In the genomic region with DNA sequence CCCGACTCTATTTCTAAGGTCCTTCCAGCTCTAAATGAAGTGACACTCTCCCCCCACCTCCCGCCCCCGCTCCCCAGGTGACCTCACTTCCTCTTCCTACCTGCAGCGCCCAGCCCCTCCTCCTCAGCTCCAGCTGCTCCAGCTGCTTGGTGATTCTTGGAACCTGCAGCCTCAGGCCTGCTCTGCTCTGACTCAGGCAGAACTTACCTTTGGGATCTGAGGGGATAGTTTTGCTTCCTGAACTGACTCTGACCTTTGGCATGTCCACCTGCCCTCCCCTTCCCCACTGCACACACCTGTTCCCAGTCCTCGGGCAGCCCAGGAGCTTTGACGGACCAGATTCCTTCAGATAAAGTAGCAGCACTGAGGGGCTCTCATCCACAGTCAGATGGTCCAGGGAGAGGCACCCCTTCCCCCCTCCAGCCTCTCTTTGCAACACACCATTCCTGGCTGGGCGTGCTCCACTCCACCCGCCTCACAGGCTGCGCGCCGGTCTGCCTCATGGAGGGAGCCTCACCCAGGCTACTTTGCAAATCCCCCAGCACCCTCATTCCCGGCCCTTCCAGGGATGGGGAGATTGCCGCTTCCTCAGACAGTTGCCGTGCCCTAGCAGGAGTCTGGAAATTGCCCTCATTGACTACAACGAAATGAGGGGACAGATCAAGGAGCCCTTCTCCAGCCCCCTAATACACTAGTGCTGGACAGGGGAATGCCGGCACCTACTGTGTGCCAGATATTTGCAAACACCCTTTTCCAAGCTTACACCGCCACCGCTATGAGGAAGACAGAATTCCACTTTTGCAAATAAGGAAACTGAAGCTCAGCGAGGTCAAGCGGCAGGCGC, we compare ENCODE assay signal across 9 cellular contexts. TPM values are rescaled to one million over a fixed set of nuclear protein-coding genes. Genes with fewer than 3 reads are reported as not detected.
DNase-seq lines count a peak whose midpoint lies in the region; ATAC-seq and TF ChIP-seq lines count a peak whose summit lies in the region.
"Had no signal": no experiment of that assay in that cellular context is flagged by ENCODE, and none has a peak within 500 bp of the region (broad histone marks: within the 10 kb centered on the region; RNA-seq: fewer than 3 reads in every experiment).

No MANE protein-coding gene starts in this region.

- peak overlapping the region; percentile 44; the same call in 1 of the 2 replicates for H2AK5ac ChIP-seq in IMR-90 (ENCODE audit: low read depth, low read length)

- peaks cover under 1% of the 10 kb centered on the region; the same call in 1 of the 2 replicates for H3K36me3 ChIP-seq in IMR-90 (ENCODE audit: control insufficient read depth, insufficient read depth, low read length)
- H3K36me3 ChIP-seq in duodenal mucosa (ENCODE audit: control insufficient read depth in 1 of 2, insufficient read depth in 2 of 2, low read length in 2 of 2): peaks cover under 1 to 6% of the 10 kb centered on the region in 2 donors
- peaks cover 3% of the 10 kb centered on the region for H3K36me3 ChIP-seq in mucosa of descending colon (ENCODE audit: low read depth)

- no peak overlapping the region for H3K14ac ChIP-seq in IMR-90 (replicated peaks; ENCODE audit: low read depth, low read length)

- no peaks in the 10 kb centered on the region for H3K9me1 ChIP-seq in IMR-90 (ENCODE audit: insufficient read depth, low read length)

- peak overlapping the region; percentile 97 for H3K4me3 ChIP-seq in IMR-90 (ENCODE audit: insufficient read depth, low read depth, low read length)
- peak overlapping the region; percentile 86 to 93 for H3K4me3 ChIP-seq in duodenal mucosa (ENCODE audit: low read depth in 1 of 2, low read length in 2 of 2)
- H3K4me3 ChIP-seq in mucosa of descending colon: peak overlapping the region; percentile 93

- H3K27ac ChIP-seq in IMR-90 (ENCODE audit: insufficient read depth, low read length) (peak overlapping the region; percentile 6; the same call in 1 of the 2 replicates), VCaP (peak overlapping the region; percentile 97), duodenal mucosa (ENCODE audit: low read depth, low read length) (peak overlapping the region; percentile 87), temporal lobe (ENCODE audit: low read depth, low read length) (peak overlapping the region; percentile 63)

- no peak for TF ChIP-seq POLR2A in IMR-90 (IDR thresholded peaks at IDR 0.05; ENCODE audit: low read depth, low read length)

- peak; percentile 84 for DNase-seq in Calu3
- DNase-seq in IMR-90: no peak
- peak; percentile 88 to 91 (median 89) for DNase-seq in mucosa of descending colon
- no peak for DNase-seq in HEK293T (ENCODE audit: extremely low spot score)

- intact Hi-C loops in Calu3 (cut with micrococcal nuclease; ENCODE audit: unreplicated experiment) (loop anchor here (1.0 to 10.0 kb wide), 2 partner anchors 46 to 97 kb away; no protein-coding TSS in a partner anchor), IMR-90 (cut with micrococcal nuclease) (loop anchor here (5.0 kb wide), 1 partner anchor 429 kb away; no protein-coding TSS in a partner anchor), mucosa of descending colon (cut with DNase I, micrococcal nuclease) (loop anchor here in 1 of 2 donors (5.0 kb wide), 1 partner anchor 174 kb away; no protein-coding TSS in a partner anchor)

- H3K9me3 Mint-ChIP-seq in Calu3 (ENCODE audit: low read depth, unreplicated experiment): no peaks in the 10 kb centered on the region

- 0 out of 2 replicates have a peak overlapping the region, but pooled peaks have one; percentile 10 for H3K23ac ChIP-seq in IMR-90 (ENCODE audit: low read depth, low read length)

- peaks cover 57% of the 10 kb centered on the region for H3K36me3 Mint-ChIP-seq in Calu3 (ENCODE audit: insufficient read depth, unreplicated experiment)

- H3K56ac ChIP-seq in IMR-90 (ENCODE audit: extremely low read depth, insufficient read depth, low read length): peak overlapping the region; percentile 5; the same call in 1 of the 2 replicates

- peak overlapping the region in 1 of 2 experiments; percentile 50; a peak in 2 of 4 replicates for H4K8ac ChIP-seq in IMR-90 (ENCODE audit: low read depth in 2 of 2, low read length in 2 of 2)

- H2BK5ac ChIP-seq in IMR-90 (ENCODE audit: low read depth, low read length, poor library complexity, severe bottlenecking): no peak overlapping the region

- H3K4ac ChIP-seq in IMR-90 (ENCODE audit: low read depth, low read length): 0 out of 2 replicates have a peak overlapping the region, but pooled peaks have one; percentile 1

- in situ Hi-C loops in IMR-90 (cut with MboI; ENCODE audit: low sequenced_read_pairs): loop anchor here (5.0 kb wide), 1 partner anchor 174 kb away; no protein-coding TSS in a partner anchor

- no peak overlapping the region for H2BK20ac ChIP-seq in IMR-90 (ENCODE audit: low read depth, low read length)

- peaks cover 52% of the 10 kb centered on the region for H3K4me1 Mint-ChIP-seq in Calu3 (ENCODE audit: low read depth, unreplicated experiment)

- no peak overlapping the region for H4K91ac ChIP-seq in IMR-90 (ENCODE audit: insufficient read depth, low read depth, low read length)

- H3K79me1 ChIP-seq in IMR-90 (ENCODE audit: low read depth in 1 of 2, low read length in 2 of 2): peaks cover 6 to 41% of the 10 kb centered on the region in 2 experiments; a peak in 3 of 4 replicates

- no peak for TF ChIP-seq CTCF in Calu3 (IDR thresholded peaks at IDR 0.05; ENCODE audit: unreplicated experiment)
- no peak for TF ChIP-seq CTCF in IMR-90 (conservative IDR thresholded peaks at IDR 0.05; ENCODE audit: low read depth, low read length)
- no peak for TF ChIP-seq CTCF in VCaP (conservative IDR thresholded peaks at IDR 0.05)
- TF ChIP-seq CTCF in mucosa of descending colon (IDR thresholded peaks at IDR 0.05): no peak

- POLR2A ChIA-PET in IMR-90 (lab: Charles Lee; ENCODE audit: unreplicated experiment): interaction anchor here (0.6 to 1.2 kb wide), 3 partner anchors 164 to 223 kb away, joined by 3 to 5 read pairs (median 3); no protein-coding TSS in a partner anchor
- POLR2A ChIA-PET in HEK293T (lab: Yijun Ruan, JAX): interaction anchor here (0.6 to 1.8 kb wide), 38 partner anchors 9 to 244 kb away, joined by 3 to 38 read pairs (median 5); partner anchors contain the start of genes PPCDC, RPP25 and SCAMP5

- H3K18ac ChIP-seq in IMR-90 (ENCODE audit: low read depth, low read length): 0 out of 2 replicates have a peak overlapping the region, but pooled peaks have one; percentile 5

- 12% methylated on average over 10 of the region's 21 CpGs; no CpG with 5 or more reads in 1 of the 2 experiments for WGBS in IMR-90 (ENCODE audit: extremely low coverage in 2 of 2, insufficient read length in 1 of 2), 2 experiments

- H3K4me1 ChIP-seq in IMR-90 (ENCODE audit: control insufficient read depth, insufficient read depth, low read length): peaks cover 8% of the 10 kb centered on the region; the same call in 1 of the 2 replicates
- peaks cover 62 to 71% of the 10 kb centered on the region in 2 donors for H3K4me1 ChIP-seq in duodenal mucosa (ENCODE audit: control insufficient read depth in 1 of 2, insufficient read depth in 2 of 2, low read length in 2 of 2)
- H3K4me1 ChIP-seq in mucosa of descending colon (ENCODE audit: low read depth): peaks cover 41% of the 10 kb centered on the region

- H2AK9ac ChIP-seq in IMR-90 (replicated peaks; ENCODE audit: low read depth, low read length, poor library complexity): peak overlapping the region; percentile 20

- H2BK120ac ChIP-seq in IMR-90 (ENCODE audit: low read depth, low read length): no peak overlapping the region

- H3K9me3 ChIP-seq in IMR-90 (ENCODE audit: control insufficient read depth, insufficient read depth, low read length): no peaks in the 10 kb centered on the region
- H3K9me3 ChIP-seq in duodenal mucosa (ENCODE audit: control insufficient read depth in 1 of 2, low read length in 2 of 2): no peaks in the 10 kb centered on the region
- H3K9me3 ChIP-seq in mucosa of descending colon: no peaks in the 10 kb centered on the region

- H3K4me2 ChIP-seq in IMR-90 (ENCODE audit: low read depth, low read length): peak overlapping the region; percentile 84

- H4K5ac ChIP-seq in IMR-90 (ENCODE audit: low read depth, low read length): no peak overlapping the region

- 0 out of 3 replicates have a peak overlapping the region, but pooled peaks have one; percentile 5 for H2BK15ac ChIP-seq in IMR-90 (ENCODE audit: low read depth, low read length)

- H3K27me3 Mint-ChIP-seq in Calu3 (ENCODE audit: unreplicated experiment): no peaks in the 10 kb centered on the region

- dilution Hi-C loops in IMR-90 (cut with HindIII; ENCODE audit: low sequenced_read_pairs, unreplicated experiment): no loop called here

- H3K4me3 Mint-ChIP-seq in Calu3 (ENCODE audit: low read depth, unreplicated experiment): peak overlapping the region; percentile 94

- H3K27ac Mint-ChIP-seq in Calu3 (ENCODE audit: unreplicated experiment): peak overlapping the region; percentile 79

- CTCF ChIA-PET in Calu3 (lab: Charles Lee) (interaction anchor here (0.5 to 4.0 kb wide), 21 partner anchors 14 to 353 kb away, joined by 3 to 76 read pairs (median 5); partner anchors contain the start of gene PPCDC), IMR-90 (lab: Yijun Ruan, JAX) (interaction anchor here (0.6 to 2.2 kb wide), 8 partner anchors 8 to 206 kb away, joined by 3 to 12 read pairs (median 4); partner anchors contain the start of gene SCAMP5), HEK293T (lab: Yijun Ruan, JAX) (interaction anchor here (0.7 to 1.2 kb wide), 8 partner anchors 9 to 171 kb away, joined by 3 to 9 read pairs (median 4); no protein-coding TSS in a partner anchor)

- peak overlapping the region; percentile 84 for H2AFZ ChIP-seq in IMR-90 (replicated peaks; ENCODE audit: low read length, poor library complexity)

- peaks cover 22% of the 10 kb centered on the region for H3K27me3 ChIP-seq in IMR-90 (ENCODE audit: control insufficient read depth, insufficient read depth, low read length)
- H3K27me3 ChIP-seq in duodenal mucosa (ENCODE audit: control insufficient read depth in 1 of 2, insufficient read depth in 2 of 2, low read length in 2 of 2): no peaks in the 10 kb centered on the region

- H3K9ac ChIP-seq in IMR-90 (ENCODE audit: low read depth, low read length): peak overlapping the region; percentile 28; the same call in 1 of the 2 replicates
- peak overlapping the region; percentile 60 to 77 for H3K9ac ChIP-seq in duodenal mucosa (ENCODE audit: low read depth in 1 of 2, low read length in 2 of 2)

- BruUV-seq in Calu3 (replicated peaks; lab: Mats Ljungman, UMichigan): no TSS peak
- no TSS peak for BruUV-seq in IMR-90 (replicated peaks; lab: Mats Ljungman, UMichigan)

- ATAC-seq in IMR-90 (ENCODE audit: low read depth) (no peak), mucosa of descending colon (peak; percentile 51), HG02588 (IDR thresholded peaks at IDR 0.05; ENCODE audit: unreplicated experiment) (no peak)

- H4K20me1 ChIP-seq in IMR-90 (ENCODE audit: insufficient read depth, low read length): peaks cover 39% of the 10 kb centered on the region

- 0 out of 2 replicates have a peak, but pooled peaks have one; percentile 16 for TF ChIP-seq RAD21 in IMR-90 (IDR thresholded peaks at IDR 0.05; ENCODE audit: low read length)

RNA-seq across cellular contexts. Expression of gene C15orf39, which starts 0.7 kb away (rescaled TPM):
- 77.2 and 86.5 TPM in 2 replicates for total RNA-seq in Calu3 (2022)
- 1.3 and 1.9 TPM in 2 replicates for total RNA-seq in IMR-90 (2012; rRNA removed)
- 5.7 and 7.0 TPM in 2 replicates for polyA plus RNA-seq in IMR-90 (2012; rRNA removed)
- polyA plus RNA-seq in IMR-90 (2012; cell fraction: cytosol; rRNA removed): 3.1 and 5.9 TPM in 2 replicates
- 6.0 and 10.0 TPM in 2 replicates for polyA plus RNA-seq in IMR-90 (2012; cell fraction: nucleus; rRNA removed; ENCODE audit: low replicate concordance)
- 10 to 100 TPM; 22.2 to 32.5 (median 24.2) TPM for total RNA-seq in mucosa of descending colon
- total RNA-seq in temporal lobe: 0.98 TPM

RNA-seq across cellular contexts. Expression of gene GOLGA6C, which starts 57.1 kb away (rescaled TPM):
- not detected in 2 replicates for total RNA-seq in Calu3 (2022)
- total RNA-seq in IMR-90 (2012; rRNA removed): not detected in 2 replicates
- polyA plus RNA-seq in IMR-90 (2012; rRNA removed): not detected in 2 replicates
- polyA plus RNA-seq in IMR-90 (2012; cell fraction: cytosol; rRNA removed): not detected in 2 replicates
- polyA plus RNA-seq in IMR-90 (2012; cell fraction: nucleus; rRNA removed; ENCODE audit: low replicate concordance): not detected in 2 replicates
- not detected for total RNA-seq in mucosa of descending colon
- not detected for total RNA-seq in temporal lobe
- total RNA-seq: T-helper 1 cell treated with Interleukin-12 subunit alpha and Interleukin-12 subunit beta and Interleukin-4 antibody, amounts not matched to agents 30 ng/mL and 1 ng/mL, for 36 hours had no signal

Comparison
In these comparisons a context has a peak if more than half of its experiments do, and no peak if none do; other contexts are left out.
1. DNase-seq: peak in Calu3 (single experiment) and mucosa of descending colon (3 of 3); none in IMR-90 (single experiment) and HEK293T (single experiment).
2. H3K27ac ChIP-seq: peak in every context shown above with its lines; median percentile 97 in VCaP; 87 in duodenal mucosa; 63 in temporal lobe; 6 in IMR-90.
3. Peak in every context shown above with its lines, with median percentiles within 50 percentile points of each other: H3K4me3 ChIP-seq.